In the genomic region with DNA sequence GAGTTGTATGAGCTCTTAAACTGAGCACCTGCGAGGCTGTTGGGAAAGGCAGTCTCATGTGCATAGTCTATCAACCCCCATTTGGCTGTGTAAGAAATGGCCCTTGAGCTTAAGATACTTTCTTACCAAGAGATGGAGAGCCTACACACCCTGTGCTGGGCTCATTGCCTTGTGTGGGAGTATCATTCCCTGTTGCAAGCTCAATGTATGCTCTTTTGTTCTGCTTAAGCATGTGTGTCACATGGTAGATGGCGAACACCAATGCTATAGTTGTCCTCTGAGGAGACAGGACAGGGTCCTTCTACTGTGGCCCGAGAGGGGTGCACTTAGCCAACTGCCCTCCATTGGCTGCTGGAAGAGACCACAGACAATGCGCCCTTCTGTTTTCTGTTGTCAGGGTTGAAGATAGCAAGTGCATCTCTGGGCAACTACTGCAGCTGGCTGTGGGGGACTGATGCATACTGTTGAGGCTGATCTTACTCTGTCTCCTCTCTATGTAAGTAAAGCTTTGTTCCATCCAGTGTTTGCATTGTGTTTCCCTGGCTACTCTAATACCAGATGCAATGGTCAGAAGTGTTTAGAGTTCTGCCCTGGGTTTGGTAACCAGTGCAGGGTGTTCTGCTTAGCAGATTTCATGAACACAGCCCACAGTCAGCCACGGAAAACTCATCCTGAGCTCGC, we compare ENCODE assay signal across 23 cellular contexts.
DNase-seq lines count a peak whose midpoint lies in the region; ATAC-seq and TF ChIP-seq lines count a peak whose summit lies in the region.
"Had no signal": no experiment of that assay in that cellular context is flagged by ENCODE, and none has a peak within 500 bp of the region (broad histone marks: within the 10 kb centered on the region; RNA-seq: fewer than 3 reads in every experiment).

No MANE protein-coding gene starts in this region.

- WGBS in esophagus muscularis mucosa = 83% methylated on average over 6 of the region's 6 CpGs

- H3K4me3 ChIP-seq in esophagus muscularis mucosa (no peak overlapping the region), SJCRH30 (no peak overlapping the region)
- H3K4me3 ChIP-seq: gastroesophageal sphincter, PC-9, stomach had no signal

- no peak for ATAC-seq in GM18870 (IDR thresholded peaks at IDR 0.05; ENCODE audit: unreplicated experiment)
- ATAC-seq: gastroesophageal sphincter, HCT116, left lobe of liver had no signal

- peak overlapping the region in 2 of 4 donors; percentile 13 to 18 for H3K27ac ChIP-seq in esophagus muscularis mucosa (replicated peaks in 1 of 4)
- H3K27ac ChIP-seq in substantia nigra (ENCODE audit: low read depth, low read length, poor library complexity, severe bottlenecking) = peak overlapping the region; percentile 91
- no peak overlapping the region for H3K27ac ChIP-seq in SJCRH30
- H3K27ac ChIP-seq: brain microvascular endothelial cell, C4-2B, PC-9, stomach had no signal

- DNase-seq in amygdala (lab: John Stamatoyannopoulos, UW) (peak in 54 of 56 donors; percentile 13 to 96 (median 79)), esophagus muscularis mucosa (ENCODE audit: extremely low spot score) (peak; percentile 87), midbrain (lab: John Stamatoyannopoulos, UW) (peak; percentile 92), substantia nigra (lab: John Stamatoyannopoulos, UW) (peak in 47 of 49 donors; percentile 29 to 93 (median 80)), SJCRH30 (no peak), GF-D8 (lab: John Stamatoyannopoulos, UW) (no peak)
- DNase-seq: activated CD4-positive, alpha-beta memory T cell treated with anti-CD3 and anti-CD28 coated beads for 36 hours; activated CD4-positive, alpha-beta T cell treated with anti-CD3 and anti-CD28 coated beads for 1 hour; activated naive CD4-positive, alpha-beta T cell treated with anti-CD3 and anti-CD28 coated beads for 36 hours; brain microvascular endothelial cell; immature natural killer cell; MM.1S; NCI-H2029; NCI-H524 treated with DMSO at 0.1 percent for 48 hours; PC-9; stimulated activated CD4-positive, alpha-beta T cell treated with anti-CD3 and anti-CD28 coated beads, Interleukin-1b, Interleukin-23, amount 100 ng/mL, for 48 hours; stomach; trophoblast cell had no signal

- TF ChIP-seq EP300 in esophagus muscularis mucosa (IDR thresholded peaks at IDR 0.05) = no peak

- no peak for TF ChIP-seq POLR2A in esophagus muscularis mucosa (IDR thresholded peaks at IDR 0.05; ENCODE audit: low read depth)

- intact Hi-C loops in esophagus muscularis mucosa (cut with DNase I) = no loop called here

- no peaks in the 10 kb centered on the region for H3K9me3 ChIP-seq in esophagus muscularis mucosa
- H3K9me3 ChIP-seq in SJCRH30 (replicated peaks) = no peaks in the 10 kb centered on the region
- H3K9me3 ChIP-seq: gastroesophageal sphincter, stomach had no signal

- H3K36me3 ChIP-seq in esophagus muscularis mucosa (peaks cover 0 to 71% (median 4%) of the 10 kb centered on the region in 4 donors), SJCRH30 (no peaks in the 10 kb centered on the region)
- H3K36me3 ChIP-seq: brain microvascular endothelial cell, gastroesophageal sphincter, stomach had no signal

- H3K4me1 ChIP-seq in esophagus muscularis mucosa = peaks cover 0 to 9% (median 4%) of the 10 kb centered on the region in 4 donors
- no peaks in the 10 kb centered on the region for H3K4me1 ChIP-seq in SJCRH30
- H3K4me1 ChIP-seq: gastroesophageal sphincter, stomach had no signal

- TF ChIP-seq CTCF in esophagus muscularis mucosa (IDR thresholded peaks at IDR 0.05) = no peak

- H3K27me3 ChIP-seq in esophagus muscularis mucosa (peaks cover 0 to 9% (median 0%) of the 10 kb centered on the region in 4 donors), SJCRH30 (no peaks in the 10 kb centered on the region)
- H3K27me3 ChIP-seq: brain microvascular endothelial cell, gastroesophageal sphincter, stomach had no signal

Comparison
In these comparisons a context has a peak if more than half of its experiments do, and no peak if none do; other contexts are left out.
1. DNase-seq: peak in amygdala (54 of 56), esophagus muscularis mucosa (single experiment), midbrain (single experiment) and substantia nigra (47 of 49); none in SJCRH30 (0 of 2) and GF-D8 (single experiment).